In genomic region chr2:10868021-10868420, GRCh38 we compare ENCODE assay signal across 30 cellular contexts. TPM values are rescaled to one million over a fixed set of nuclear protein-coding genes. Genes with fewer than 3 reads are reported as not detected.
DNase-seq lines count a peak whose midpoint lies in the region; ATAC-seq and TF ChIP-seq lines count a peak whose summit lies in the region.
"Had no signal": no experiment of that assay in that cellular context is flagged by ENCODE, and none has a peak within 500 bp of the region (broad histone marks: within the 10 kb centered on the region; RNA-seq: fewer than 3 reads in every experiment).

No MANE protein-coding gene starts in this region.

- H3K36me3 ChIP-seq in right atrium auricular region (no peaks in the 10 kb centered on the region), stomach smooth muscle (ENCODE audit: control insufficient read depth in 2 of 2, insufficient read depth in 2 of 2, low read length in 2 of 2) (no peaks in the 10 kb centered on the region), vagina (no peaks in the 10 kb centered on the region)
- H3K36me3 ChIP-seq: breast epithelium, MG63, ovary, spleen, uterus, WERI-Rb-1 had no signal

- intact Hi-C loops in Right ventricle myocardium superior (cut with DNase I) (no loop called here), cardiac septum (cut with DNase I) (no loop called here), vagina (cut with DNase I) (no loop called here)

- H3K27ac ChIP-seq in right atrium auricular region (peak overlapping the region; percentile 86 to 94), stomach smooth muscle (ENCODE audit: low read length) (peak overlapping the region; percentile 80), vagina (no peak overlapping the region)
- H3K27ac ChIP-seq: breast epithelium, foreskin keratinocyte, ovary, spleen, uterus, WERI-Rb-1 had no signal

- H3K9me3 ChIP-seq in right atrium auricular region (no peaks in the 10 kb centered on the region), stomach smooth muscle (ENCODE audit: control insufficient read depth in 2 of 2, low read length in 2 of 2) (no peaks in the 10 kb centered on the region), vagina (no peaks in the 10 kb centered on the region)
- H3K9me3 ChIP-seq: ovary, uterus had no signal

- no peak overlapping the region for H3K4me3 ChIP-seq in right atrium auricular region
- no peak overlapping the region for H3K4me3 ChIP-seq in stomach smooth muscle (ENCODE audit: low read length in 2 of 2)
- H3K4me3 ChIP-seq in vagina = no peak overlapping the region
- H3K4me3 ChIP-seq: breast epithelium, K562, MG63, ovary, spleen, uterus had no signal

- no peak for TF ChIP-seq POLR2A in vagina (IDR thresholded peaks at IDR 0.05)

- TF ChIP-seq CTCF in right atrium auricular region (IDR thresholded peaks at IDR 0.05) = no peak
- no peak for TF ChIP-seq CTCF in vagina (IDR thresholded peaks at IDR 0.05)

- H3K9ac ChIP-seq in stomach smooth muscle (ENCODE audit: low read length in 2 of 2) = peak overlapping the region; percentile 51 to 55

- ATAC-seq in Right ventricle myocardium superior (ENCODE audit: poor library complexity) = peak; percentile 5
- ATAC-seq: effector memory CD8-positive, alpha-beta T cell; esophagus mucosa; K562; T-cell had no signal

- H3K4me1 ChIP-seq in right atrium auricular region = peaks cover 3 to 45% of the 10 kb centered on the region in 2 donors
- H3K4me1 ChIP-seq in stomach smooth muscle (ENCODE audit: control insufficient read depth, insufficient read depth, low read length) = peaks cover 37% of the 10 kb centered on the region
- H3K4me1 ChIP-seq in vagina = no peaks in the 10 kb centered on the region
- H3K4me1 ChIP-seq: breast epithelium, foreskin keratinocyte, uterus had no signal

- no peak for DNase-seq in Right ventricle myocardium superior
- DNase-seq in cardiac septum (ENCODE audit: low spot score) = no peak
- DNase-seq in amniotic epithelial cell (ENCODE audit: low read depth) = peak; percentile 20
- no peak for DNase-seq in right atrium auricular region (ENCODE audit: low spot score)
- DNase-seq in NCI-H2196 (lab: John Stamatoyannopoulos, UW; ENCODE audit: unreplicated experiment) = no peak
- no peak for DNase-seq in vagina (ENCODE audit: extremely low spot score in 2 of 2)
- no peak for DNase-seq in Kasumi-1 (lab: John Stamatoyannopoulos, UW)
- DNase-seq: activated CD4-positive, alpha-beta T cell treated with anti-CD3 and anti-CD28 coated beads for 48 hours; activated CD8-positive, alpha-beta memory T cell treated with anti-CD3 and anti-CD28 coated beads for 24 hours; activated T-cell treated with anti-CD3 and anti-CD28 coated beads for 4 hours; Calu3; DND-41; effector memory CD8-positive, alpha-beta T cell; foreskin keratinocyte; GOT3; MG63; NCI-H1105; NCI-H2029; NCI-H2227 treated with DMSO at 0.1 percent for 48 hours; ovary; retina; spleen; stimulated activated CD4-positive, alpha-beta T cell treated with anti-CD3 and anti-CD28 coated beads, Interleukin-2, amount 100 ng/mL, for 24 hours; T-cell; uterus; WERI-Rb-1 had no signal

- H3K27me3 ChIP-seq in right atrium auricular region = no peaks in the 10 kb centered on the region
- no peaks in the 10 kb centered on the region for H3K27me3 ChIP-seq in stomach smooth muscle (ENCODE audit: control insufficient read depth in 1 of 2, insufficient read depth in 2 of 2, low read length in 2 of 2)
- H3K27me3 ChIP-seq in vagina = no peaks in the 10 kb centered on the region
- H3K27me3 ChIP-seq: MG63, ovary, uterus had no signal

RNA-seq across cellular contexts. Expression of gene KCNF1, which starts 43.7 kb away (rescaled TPM):
- not detected for total RNA-seq in Right ventricle myocardium superior
- total RNA-seq in cardiac septum = 0.27 TPM
- under 1 TPM; 0.30 to 0.94 TPM for total RNA-seq in right atrium auricular region
- not detected for total RNA-seq in vagina
- total RNA-seq: Calu3, esophagus mucosa, K562, T-cell had no signal

RNA-seq across cellular contexts. Expression of gene PDIA6, which starts 55.4 kb away (rescaled TPM):
- total RNA-seq in Right ventricle myocardium superior (111 TPM), cardiac septum (130 TPM), right atrium auricular region (10 to 100 TPM; 89.0 to 94.4 TPM), vagina (55.0 TPM)
